8 cellular contexts compared by ENCODE assay signal in genomic region chr9:127919253-127919815, GRCh38. TPM values are rescaled to one million over a fixed set of nuclear protein-coding genes. Genes with fewer than 3 reads are reported as not detected.
DNase-seq lines count a peak whose midpoint lies in the region; ATAC-seq and TF ChIP-seq lines count a peak whose summit lies in the region.

No MANE protein-coding gene starts in this region.

- peaks cover 11% of the 10 kb centered on the region for H3K27me3 Mint-ChIP-seq in WTC11 (ENCODE audit: low read depth)
- peaks cover 0 to under 1% of the 10 kb centered on the region in 2 donors for H3K27me3 Mint-ChIP-seq in effector memory CD8-positive, alpha-beta T cell

- no peaks in the 10 kb centered on the region for H3K36me3 ChIP-seq in smooth muscle cell (ENCODE audit: low read depth)

- no peaks in the 10 kb centered on the region for H4K20me1 ChIP-seq in smooth muscle cell (ENCODE audit: low read depth)

- H3K4me1 ChIP-seq in smooth muscle cell (ENCODE audit: low read depth) = peaks cover 4% of the 10 kb centered on the region

- no peak overlapping the region for H3K27ac Mint-ChIP-seq in WTC11
- peak overlapping the region in 1 of 2 donors; percentile 87 for H3K27ac Mint-ChIP-seq in effector memory CD8-positive, alpha-beta T cell

- DNase-seq in activated CD4-positive, alpha-beta T cell treated with anti-CD3 and anti-CD28 coated beads, Interleukin-2, amount 50 U/mL, for 48 hours = peak; percentile 59 to 74
- DNase-seq in activated CD4-positive, alpha-beta T cell treated with anti-CD3 and anti-CD28 coated beads, Interleukin-2, amount 50 U/mL, for 1 hour = no peak
- DNase-seq in WTC11 (ENCODE audit: low spot score) (no peak), Right ventricle myocardium inferior (ENCODE audit: missing footprints) (peak; percentile 87), smooth muscle cell (lab: John Stamatoyannopoulos, UW; ENCODE audit: unreplicated experiment) (peak; percentile 52), midbrain (lab: John Stamatoyannopoulos, UW) (no peak)
- no peak for DNase-seq in effector memory CD8-positive, alpha-beta T cell

- H3K27ac ChIP-seq in smooth muscle cell (ENCODE audit: low read depth) = peak overlapping the region; percentile 75

- 23% methylated on average over 8 of the region's 8 CpGs for WGBS in smooth muscle cell (ENCODE audit: low lambda C conversion rate)

- CTCF ChIA-PET in WTC11 (lab: Charles Lee) = interaction anchor here (1.0 to 1.1 kb wide), 3 partner anchors 11 to 184 kb away, joined by 3 to 5 read pairs (median 3); partner anchors contain the start of genes PIP5KL1 and TOR2A

- no peak overlapping the region for H3K4me3 Mint-ChIP-seq in WTC11
- H3K4me3 Mint-ChIP-seq in effector memory CD8-positive, alpha-beta T cell = no peak overlapping the region

- no peaks in the 10 kb centered on the region for H3K9me3 Mint-ChIP-seq in WTC11
- H3K9me3 Mint-ChIP-seq in effector memory CD8-positive, alpha-beta T cell = no peaks in the 10 kb centered on the region

- H3K79me2 ChIP-seq in smooth muscle cell (ENCODE audit: low read depth) = no peaks in the 10 kb centered on the region

- intact Hi-C loops in Right ventricle myocardium inferior (cut with DNase I) = loop anchor here (5.0 kb wide), 2 partner anchors 42 to 132 kb away; partner anchors contain the start of genes AK1 and CDK9

- ATAC-seq in WTC11 = no peak
- peak; percentile 45 for ATAC-seq in Right ventricle myocardium inferior
- ATAC-seq in GM18498 (IDR thresholded peaks at IDR 0.05; ENCODE audit: unreplicated experiment) = no peak
- no peak for ATAC-seq in effector memory CD8-positive, alpha-beta T cell (replicated peaks)

- no peak overlapping the region for H3K9ac ChIP-seq in smooth muscle cell (ENCODE audit: low read depth)

- no peaks in the 10 kb centered on the region for H3K27me3 ChIP-seq in smooth muscle cell (ENCODE audit: low read depth)

- peak overlapping the region; percentile 9 for H3K4me2 ChIP-seq in smooth muscle cell

- no peak for TF ChIP-seq CTCF in WTC11 (IDR thresholded peaks at IDR 0.05)
- TF ChIP-seq CTCF in smooth muscle cell (IDR thresholded peaks at IDR 0.05; ENCODE audit: borderline replicate concordance, insufficient read depth, poor library complexity, severe bottlenecking) = no peak

- H2AFZ ChIP-seq in smooth muscle cell (ENCODE audit: low read depth) = no peak overlapping the region

- peaks cover 19% of the 10 kb centered on the region for H3K4me1 Mint-ChIP-seq in WTC11
- H3K4me1 Mint-ChIP-seq in effector memory CD8-positive, alpha-beta T cell (ENCODE audit: low read depth in 2 of 2) = peaks cover 19 to 41% of the 10 kb centered on the region in 2 donors

- no peak overlapping the region for H3K4me3 ChIP-seq in smooth muscle cell

- POLR2A ChIA-PET in WTC11 (lab: Charles Lee) = no interaction called here

- no peaks in the 10 kb centered on the region for H3K36me3 Mint-ChIP-seq in WTC11
- peaks cover 24% of the 10 kb centered on the region for H3K36me3 Mint-ChIP-seq in effector memory CD8-positive, alpha-beta T cell (ENCODE audit: insufficient read depth)

- H3F3A ChIP-seq in smooth muscle cell (ENCODE audit: low read depth) = peaks cover 17% of the 10 kb centered on the region

- no peaks in the 10 kb centered on the region for H3K9me3 ChIP-seq in smooth muscle cell (replicated peaks; ENCODE audit: low read depth)

TF ChIP-seq in WTC11, 78 proteins besides CTCF, POLR2A, EP300 and RAD21:
- TF ChIP-seq GABPB1 (CRISPR knock-in tag; IDR thresholded peaks at IDR 0.05) (peak; percentile 44; the same call in 1 of the 2 replicates), CBFB (CRISPR knock-in tag; IDR thresholded peaks at IDR 0.05; ENCODE audit: low read depth) (no peak), MYBL2 (CRISPR knock-in tag; IDR thresholded peaks at IDR 0.05) (no peak)

RNA-seq across cellular contexts. Expression of gene ST6GALNAC4, which starts 2.5 kb away (rescaled TPM):
- total RNA-seq in WTC11 (2021) = 25.1 to 25.7 TPM (median 25.4 TPM) in 3 replicates
- 21.9 TPM for total RNA-seq in Right ventricle myocardium inferior
- 5.3 and 22.5 TPM in 2 replicates for total RNA-seq in smooth muscle cell
- polyA plus RNA-seq in smooth muscle cell = 12.1 and 13.6 TPM in 2 replicates

RNA-seq across cellular contexts. Expression of gene PIP5KL1, which starts 11.2 kb away (rescaled TPM):
- total RNA-seq in WTC11 (2021) = 15.8 to 20.2 TPM (median 16.8 TPM) in 3 replicates
- total RNA-seq in Right ventricle myocardium inferior = not detected
- 1.1 and 9.2 TPM in 2 replicates for total RNA-seq in smooth muscle cell
- 2.7 and 9.7 TPM in 2 replicates for polyA plus RNA-seq in smooth muscle cell

RNA-seq across cellular contexts. Expression of gene DPM2, which starts 18.3 kb away (rescaled TPM):
- total RNA-seq in WTC11 (2021) = 53.3 to 58.2 TPM (median 56.1 TPM) in 3 replicates
- total RNA-seq in Right ventricle myocardium inferior = 11.9 TPM
- total RNA-seq in smooth muscle cell = 23.6 and 26.0 TPM in 2 replicates
- 68.5 and 72.8 TPM in 2 replicates for polyA plus RNA-seq in smooth muscle cell

RNA-seq across cellular contexts. Expression of gene ST6GALNAC6, which starts 19.9 kb away (rescaled TPM):
- total RNA-seq in WTC11 (2021) (45.1 to 47.5 TPM (median 45.3 TPM) in 3 replicates), Right ventricle myocardium inferior (43.3 TPM), smooth muscle cell (34.3 and 36.4 TPM in 2 replicates)
- 48.8 and 65.8 TPM in 2 replicates for polyA plus RNA-seq in smooth muscle cell

RNA-seq across cellular contexts. Expression of gene AK1, which starts 41.9 kb away (rescaled TPM):
- 27.5 to 34.9 TPM (median 34.4 TPM) in 3 replicates for total RNA-seq in WTC11 (2021)
- 880 TPM for total RNA-seq in Right ventricle myocardium inferior
- total RNA-seq in smooth muscle cell = 22.2 and 52.4 TPM in 2 replicates
- 97.8 and 115 TPM in 2 replicates for polyA plus RNA-seq in smooth muscle cell

Comparison
In these comparisons a context has a peak if more than half of its experiments do, and no peak if none do; other contexts are left out.
1. DNase-seq: peak in activated CD4-positive, alpha-beta T cell treated with anti-CD3 and anti-CD28 coated beads, Interleukin-2, amount 50 U/mL, for 48 hours (2 of 2), Right ventricle myocardium inferior (single experiment) and smooth muscle cell (single experiment); none in activated CD4-positive, alpha-beta T cell treated with anti-CD3 and anti-CD28 coated beads, Interleukin-2, amount 50 U/mL, for 1 hour (single experiment), WTC11 (single experiment), effector memory CD8-positive, alpha-beta T cell (0 of 3) and midbrain (single experiment).